14 cellular contexts compared by ENCODE assay signal in genomic region chr2:228602277-228602676, GRCh38.
"Had no signal": no experiment of that assay in that cellular context is flagged by ENCODE, and none has a peak within 500 bp of the region (broad histone marks: within the 10 kb centered on the region; RNA-seq: fewer than 3 reads in every experiment).

No MANE protein-coding gene starts in this region.

- H3K36me3 ChIP-seq: gastrocnemius medialis, left lung, suprapubic skin had no signal

- H3K4me1 ChIP-seq: gastrocnemius medialis, left lung, suprapubic skin had no signal

- ATAC-seq: activated CD4-positive, alpha-beta T cell treated with anti-CD3 and anti-CD28 coated beads for 36 hours; effector memory CD8-positive, alpha-beta T cell; gastrocnemius medialis; left lung; stimulated activated naive CD8-positive, alpha-beta T cell treated with anti-CD3 and anti-CD28 coated beads, Interleukin-15, amount 100 ng/mL, for 72 hours had no signal

- H3K4me3 ChIP-seq: gastrocnemius medialis, left lung, suprapubic skin had no signal

- DNase-seq: activated CD4-positive, alpha-beta memory T cell treated with anti-CD3 and anti-CD28 coated beads for 36 hours; activated CD4-positive, alpha-beta T cell treated with anti-CD3 and anti-CD28 coated beads for 36 hours; activated T-cell treated with anti-CD3 and anti-CD28 coated beads for 4 hours; amniotic stem cell; effector memory CD8-positive, alpha-beta T cell; gastrocnemius medialis; head of caudate nucleus; kidney; left lung; mammary epithelial cell; stimulated activated CD4-positive, alpha-beta T cell treated with anti-CD3 and anti-CD28 coated beads, Interleukin-4, amount 100 ng/mL, for 1 hour; stimulated activated naive CD8-positive, alpha-beta T cell treated with anti-CD3 and anti-CD28 coated beads, Interleukin-15, amount 100 ng/mL, for 72 hours; T-helper 2 cell had no signal

- H3K27me3 ChIP-seq: gastrocnemius medialis, left lung, suprapubic skin had no signal

- H3K27ac ChIP-seq: gastrocnemius medialis, left lung, suprapubic skin had no signal

- H3K9me3 ChIP-seq: gastrocnemius medialis, suprapubic skin had no signal
